In the genomic region with DNA sequence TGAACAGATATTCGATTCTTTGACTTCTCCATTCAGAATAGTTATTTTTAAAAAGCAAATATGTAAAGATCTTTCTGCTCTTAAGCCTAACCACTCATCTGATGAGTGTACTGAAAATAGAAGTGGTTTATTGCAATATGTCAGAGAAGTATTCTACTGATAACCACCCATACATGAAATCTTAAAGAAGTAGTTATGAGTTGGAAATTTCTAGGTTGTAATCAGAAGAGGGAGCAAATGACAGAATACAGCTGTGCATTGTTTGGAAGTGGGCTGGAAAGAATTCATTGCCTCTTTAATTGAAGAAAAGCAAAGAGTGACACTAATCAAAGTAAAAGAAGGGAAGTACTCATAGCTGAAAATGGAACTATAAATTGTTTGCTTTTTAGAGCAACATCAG, we compare ENCODE assay signal across 30 cellular contexts.
"Had no signal": no experiment of that assay in that cellular context is flagged by ENCODE, and none has a peak within 500 bp of the region (broad histone marks: within the 10 kb centered on the region; RNA-seq: fewer than 3 reads in every experiment).

No MANE protein-coding gene starts in this region.

- DNase-seq: naive thymus-derived CD8-positive, alpha-beta T cell; nephron progenitor cell; nucleus accumbens; ovary; posterior cingulate gyrus; psoas muscle; right cardiac atrium; right lobe of liver; sigmoid colon; small intestine; spleen; stimulated activated CD4-positive, alpha-beta T cell treated with anti-CD3 and anti-CD28 coated beads, Interleukin-12 subunit alpha, Interleukin-12 subunit beta, amount 100 ng/mL, for 4 hours; stimulated activated CD4-positive, alpha-beta T cell treated with anti-CD3 and anti-CD28 coated beads, Interleukin-1b, Interleukin-23, amount 100 ng/mL, for 48 hours; stimulated activated CD4-positive, alpha-beta T cell treated with anti-CD3 and anti-CD28 coated beads, Interleukin-4, amount 100 ng/mL, for 1 hour; stimulated activated CD4-positive, alpha-beta T cell treated with anti-CD3 and anti-CD28 coated beads, Interleukin-4, amount 100 ng/mL, for 4 hours; stimulated activated CD8-positive, alpha-beta memory T cell treated with anti-CD3 and anti-CD28 coated beads, Interleukin-4, amount 100 ng/mL, for 48 hours; stimulated activated naive CD4-positive, alpha-beta T cell; stimulated activated naive CD8-positive, alpha-beta T cell treated with anti-CD3 and anti-CD28 coated beads, Interleukin-15, amount 100 ng/mL, for 72 hours; stimulated activated naive CD8-positive, alpha-beta T cell treated with anti-CD3 and anti-CD28 coated beads, Interleukin-15, Interleukin-2, amounts not matched to agents 100 U/mL and 50 U/mL, for 24 hours; substantia nigra; testis; tibial artery; transverse colon; upper lobe of right lung; uterus had no signal

- H3K4me1 ChIP-seq: parathyroid adenoma, psoas muscle, right lobe of liver, sigmoid colon, spleen, suprapubic skin, testis, tibial artery, transverse colon, uterus had no signal

- H3K79me2 ChIP-seq: parathyroid adenoma had no signal

- H3K9me3 ChIP-seq: neutrophil, ovary, psoas muscle, right lobe of liver, sigmoid colon, spleen, suprapubic skin, testis, tibial artery, transverse colon, upper lobe of right lung, uterus had no signal

- H3K9ac ChIP-seq: parathyroid adenoma had no signal

- H3K4me3 ChIP-seq: ovary, psoas muscle, right lobe of liver, sigmoid colon, spleen, suprapubic skin, testis, tibial artery, transverse colon, upper lobe of right lung, uterus had no signal

- H3K27ac ChIP-seq: neutrophil, ovary, parathyroid adenoma, psoas muscle, right lobe of liver, sigmoid colon, spleen, suprapubic skin, testis, tibial artery, transverse colon, upper lobe of right lung, uterus had no signal

- ATAC-seq: naive thymus-derived CD8-positive, alpha-beta T cell; natural killer cell treated with Interleukin-12 subunit alpha and Interleukin-12 subunit beta and Interleukin-15 and Interleukin-18, amount 100 ng/mL, for 72 hours; psoas muscle; right cardiac atrium; right lobe of liver; stimulated activated memory B cell treated with anti-CD40 and anti-IgM and Interleukin-4, amounts not matched to agents 10 μg/mL and 1 μg/mL and 100 μg/mL, for 72 hours; stimulated activated naive CD8-positive, alpha-beta T cell treated with anti-CD3 and anti-CD28 coated beads, Interleukin-15, amount 100 ng/mL, for 72 hours; stimulated activated naive CD8-positive, alpha-beta T cell treated with anti-CD3 and anti-CD28 coated beads, Interleukin-15, Interleukin-2, amounts not matched to agents 100 U/mL and 50 U/mL, for 24 hours; upper lobe of right lung had no signal

- H2AFZ ChIP-seq: parathyroid adenoma had no signal

- H3K36me3 ChIP-seq: neutrophil, ovary, right lobe of liver, sigmoid colon, transverse colon, uterus had no signal

- H3K27me3 ChIP-seq: neutrophil, ovary, right lobe of liver, sigmoid colon, spleen, suprapubic skin, testis, tibial artery, transverse colon, upper lobe of right lung, uterus had no signal
